ENCODE assay signal across 1 cellular context in the genomic region with DNA sequence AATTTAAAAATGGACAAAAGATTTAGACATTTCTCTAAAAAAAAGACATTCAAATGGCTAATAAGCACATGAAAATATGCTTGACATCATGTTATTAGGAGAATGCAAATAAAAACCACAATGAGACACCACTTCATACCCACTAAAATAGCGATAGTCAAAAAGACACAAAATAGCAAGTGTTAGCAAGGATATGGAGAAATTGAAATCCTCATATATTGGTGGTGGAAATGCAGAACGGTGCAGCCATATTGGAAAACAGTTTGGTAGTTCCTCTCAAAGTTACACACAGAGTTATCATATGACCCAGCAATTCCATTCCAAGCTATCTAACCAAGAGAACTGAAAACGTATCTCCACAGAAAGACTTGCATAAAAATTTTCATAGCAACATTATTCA.
A peak's percentile ranks its signal among the peaks of the same experiment; 100 is the strongest.
TF ChIP-seq lines count a peak whose summit lies in the region.

No MANE protein-coding gene starts in this region.

TF ChIP-seq in K562, 482 proteins besides CTCF, POLR2A, EP300 and RAD21 (continued from another document and continues in another):
- TF ChIP-seq, protein P1, sequence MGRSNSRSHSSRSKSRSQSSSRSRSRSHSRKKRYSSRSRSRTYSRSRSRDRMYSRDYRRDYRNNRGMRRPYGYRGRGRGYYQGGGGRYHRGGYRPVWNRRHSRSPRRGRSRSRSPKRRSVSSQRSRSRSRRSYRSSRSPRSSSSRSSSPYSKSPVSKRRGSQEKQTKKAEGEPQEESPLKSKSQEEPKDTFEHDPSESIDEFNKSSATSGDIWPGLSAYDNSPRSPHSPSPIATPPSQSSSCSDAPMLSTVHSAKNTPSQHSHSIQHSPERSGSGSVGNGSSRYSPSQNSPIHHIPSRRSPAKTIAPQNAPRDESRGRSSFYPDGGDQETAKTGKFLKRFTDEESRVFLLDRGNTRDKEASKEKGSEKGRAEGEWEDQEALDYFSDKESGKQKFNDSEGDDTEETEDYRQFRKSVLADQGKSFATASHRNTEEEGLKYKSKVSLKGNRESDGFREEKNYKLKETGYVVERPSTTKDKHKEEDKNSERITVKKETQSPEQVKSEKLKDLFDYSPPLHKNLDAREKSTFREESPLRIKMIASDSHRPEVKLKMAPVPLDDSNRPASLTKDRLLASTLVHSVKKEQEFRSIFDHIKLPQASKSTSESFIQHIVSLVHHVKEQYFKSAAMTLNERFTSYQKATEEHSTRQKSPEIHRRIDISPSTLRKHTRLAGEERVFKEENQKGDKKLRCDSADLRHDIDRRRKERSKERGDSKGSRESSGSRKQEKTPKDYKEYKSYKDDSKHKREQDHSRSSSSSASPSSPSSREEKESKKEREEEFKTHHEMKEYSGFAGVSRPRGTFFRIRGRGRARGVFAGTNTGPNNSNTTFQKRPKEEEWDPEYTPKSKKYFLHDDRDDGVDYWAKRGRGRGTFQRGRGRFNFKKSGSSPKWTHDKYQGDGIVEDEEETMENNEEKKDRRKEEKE (IDR thresholded peaks at IDR 0.05; ENCODE audit: borderline replicate concordance in 1 of 2, control insufficient read depth in 1 of 2, low read depth in 2 of 2, low read length in 1 of 2), result no peak
- TF ChIP-seq HNRNPUL1 (IDR thresholded peaks at IDR 0.05; ENCODE audit: low read length), result no peak
- TF ChIP-seq CXXC5 (CRISPR knock-in tag; IDR thresholded peaks at IDR 0.05), result peak; percentile 15; the same call in 1 of the 2 replicates
- peak in 1 of 2 experiments; percentile 51; a peak in 1 of 3 replicates for TF ChIP-seq CBX3 (IDR thresholded peaks at IDR 0.05; ENCODE audit: borderline replicate concordance in 1 of 2, low read length in 2 of 2)
- no peak for TF ChIP-seq RBM15 (IDR thresholded peaks at IDR 0.05; ENCODE audit: insufficient read depth, low read length)
- no peak for TF ChIP-seq ZNF707 (CRISPR knock-in tag; conservative IDR thresholded peaks at IDR 0.05)
- no peak for TF ChIP-seq TAF9B (IDR thresholded peaks at IDR 0.05; ENCODE audit: partially characterized antibody)
- no peak for TF ChIP-seq SMARCB1 (IDR thresholded peaks at IDR 0.05; ENCODE audit: insufficient read length, low read depth)
- TF ChIP-seq ZBTB17 (CRISPR knock-in tag; IDR thresholded peaks at IDR 0.05), result peak; percentile 44; the same call in 1 of the 2 replicates
- no peak for TF ChIP-seq CCNT2 (IDR thresholded peaks at IDR 0.05; ENCODE audit: borderline replicate concordance, extremely low read depth, insufficient read length, low read depth, low read length)
- 0 out of 2 replicates have a peak, but pooled peaks have one; percentile 25 for TF ChIP-seq ADNP (tag; IDR thresholded peaks at IDR 0.05)
- 0 out of 2 replicates have a peak, but pooled peaks have one; percentile 8 for TF ChIP-seq ETV1 (tag; conservative IDR thresholded peaks at IDR 0.05; ENCODE audit: low read depth)
- no peak for TF ChIP-seq SNRNP70 (optimal IDR thresholded peaks at IDR 0.05; ENCODE audit: low read depth, low read length)
- TF ChIP-seq ZNF76 (CRISPR knock-in tag; IDR thresholded peaks at IDR 0.05; ENCODE audit: borderline replicate concordance), result peak; percentile 41; the same call in 1 of the 2 replicates
- TF ChIP-seq, protein P2, sequence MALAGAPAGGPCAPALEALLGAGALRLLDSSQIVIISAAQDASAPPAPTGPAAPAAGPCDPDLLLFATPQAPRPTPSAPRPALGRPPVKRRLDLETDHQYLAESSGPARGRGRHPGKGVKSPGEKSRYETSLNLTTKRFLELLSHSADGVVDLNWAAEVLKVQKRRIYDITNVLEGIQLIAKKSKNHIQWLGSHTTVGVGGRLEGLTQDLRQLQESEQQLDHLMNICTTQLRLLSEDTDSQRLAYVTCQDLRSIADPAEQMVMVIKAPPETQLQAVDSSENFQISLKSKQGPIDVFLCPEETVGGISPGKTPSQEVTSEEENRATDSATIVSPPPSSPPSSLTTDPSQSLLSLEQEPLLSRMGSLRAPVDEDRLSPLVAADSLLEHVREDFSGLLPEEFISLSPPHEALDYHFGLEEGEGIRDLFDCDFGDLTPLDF (CRISPR knock-in tag; IDR thresholded peaks at IDR 0.05), result no peak
- TF ChIP-seq JUND (IDR thresholded peaks at IDR 0.05; ENCODE audit: borderline replicate concordance, low read depth, low read length), result no peak
- TF ChIP-seq JUND (tag; IDR thresholded peaks at IDR 0.05; ENCODE audit: borderline replicate concordance, low read depth, low read length), result peak; percentile 24; the same call in 1 of the 3 replicates
- TF ChIP-seq, protein P3, sequence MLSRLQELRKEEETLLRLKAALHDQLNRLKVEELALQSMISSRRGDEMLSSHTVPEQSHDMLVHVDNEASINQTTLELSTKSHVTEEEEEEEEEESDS (CRISPR knock-in tag; IDR thresholded peaks at IDR 0.05), result no peak
- peak; percentile 20 for TF ChIP-seq NFE2 (IDR thresholded peaks at IDR 0.05; ENCODE audit: low read depth)
- no peak for TF ChIP-seq TBL1XR1 (IDR thresholded peaks at IDR 0.05; ENCODE audit: low read length in 2 of 2)
- TF ChIP-seq RBM39 (optimal IDR thresholded peaks at IDR 0.05; ENCODE audit: low read depth, low read length), result no peak
- TF ChIP-seq BRF1 (IDR thresholded peaks at IDR 0.05; ENCODE audit: borderline replicate concordance, extremely low read depth, insufficient read length), result no peak
- TF ChIP-seq, protein P4, sequence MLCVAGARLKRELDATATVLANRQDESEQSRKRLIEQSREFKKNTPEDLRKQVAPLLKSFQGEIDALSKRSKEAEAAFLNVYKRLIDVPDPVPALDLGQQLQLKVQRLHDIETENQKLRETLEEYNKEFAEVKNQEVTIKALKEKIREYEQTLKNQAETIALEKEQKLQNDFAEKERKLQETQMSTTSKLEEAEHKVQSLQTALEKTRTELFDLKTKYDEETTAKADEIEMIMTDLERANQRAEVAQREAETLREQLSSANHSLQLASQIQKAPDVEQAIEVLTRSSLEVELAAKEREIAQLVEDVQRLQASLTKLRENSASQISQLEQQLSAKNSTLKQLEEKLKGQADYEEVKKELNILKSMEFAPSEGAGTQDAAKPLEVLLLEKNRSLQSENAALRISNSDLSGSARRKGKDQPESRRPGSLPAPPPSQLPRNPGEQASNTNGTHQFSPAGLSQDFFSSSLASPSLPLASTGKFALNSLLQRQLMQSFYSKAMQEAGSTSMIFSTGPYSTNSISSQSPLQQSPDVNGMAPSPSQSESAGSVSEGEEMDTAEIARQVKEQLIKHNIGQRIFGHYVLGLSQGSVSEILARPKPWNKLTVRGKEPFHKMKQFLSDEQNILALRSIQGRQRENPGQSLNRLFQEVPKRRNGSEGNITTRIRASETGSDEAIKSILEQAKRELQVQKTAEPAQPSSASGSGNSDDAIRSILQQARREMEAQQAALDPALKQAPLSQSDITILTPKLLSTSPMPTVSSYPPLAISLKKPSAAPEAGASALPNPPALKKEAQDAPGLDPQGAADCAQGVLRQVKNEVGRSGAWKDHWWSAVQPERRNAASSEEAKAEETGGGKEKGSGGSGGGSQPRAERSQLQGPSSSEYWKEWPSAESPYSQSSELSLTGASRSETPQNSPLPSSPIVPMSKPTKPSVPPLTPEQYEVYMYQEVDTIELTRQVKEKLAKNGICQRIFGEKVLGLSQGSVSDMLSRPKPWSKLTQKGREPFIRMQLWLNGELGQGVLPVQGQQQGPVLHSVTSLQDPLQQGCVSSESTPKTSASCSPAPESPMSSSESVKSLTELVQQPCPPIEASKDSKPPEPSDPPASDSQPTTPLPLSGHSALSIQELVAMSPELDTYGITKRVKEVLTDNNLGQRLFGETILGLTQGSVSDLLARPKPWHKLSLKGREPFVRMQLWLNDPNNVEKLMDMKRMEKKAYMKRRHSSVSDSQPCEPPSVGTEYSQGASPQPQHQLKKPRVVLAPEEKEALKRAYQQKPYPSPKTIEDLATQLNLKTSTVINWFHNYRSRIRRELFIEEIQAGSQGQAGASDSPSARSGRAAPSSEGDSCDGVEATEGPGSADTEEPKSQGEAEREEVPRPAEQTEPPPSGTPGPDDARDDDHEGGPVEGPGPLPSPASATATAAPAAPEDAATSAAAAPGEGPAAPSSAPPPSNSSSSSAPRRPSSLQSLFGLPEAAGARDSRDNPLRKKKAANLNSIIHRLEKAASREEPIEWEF (CRISPR knock-in tag; IDR thresholded peaks at IDR 0.05), result peak; percentile 63; the same call in 1 of the 2 replicates
- TF ChIP-seq NR2F6 (CRISPR knock-in tag; IDR thresholded peaks at IDR 0.05), result no peak
- no peak; the same call in 1 of the 2 replicates for TF ChIP-seq ESRRA (IDR thresholded peaks at IDR 0.05; ENCODE audit: borderline replicate concordance, low read depth)
- TF ChIP-seq SRF (CRISPR knock-in tag; IDR thresholded peaks at IDR 0.05), result no peak
- TF ChIP-seq ZNF347 (CRISPR knock-in tag; IDR thresholded peaks at IDR 0.05; ENCODE audit: low read depth), result no peak
- TF ChIP-seq, protein P5, sequence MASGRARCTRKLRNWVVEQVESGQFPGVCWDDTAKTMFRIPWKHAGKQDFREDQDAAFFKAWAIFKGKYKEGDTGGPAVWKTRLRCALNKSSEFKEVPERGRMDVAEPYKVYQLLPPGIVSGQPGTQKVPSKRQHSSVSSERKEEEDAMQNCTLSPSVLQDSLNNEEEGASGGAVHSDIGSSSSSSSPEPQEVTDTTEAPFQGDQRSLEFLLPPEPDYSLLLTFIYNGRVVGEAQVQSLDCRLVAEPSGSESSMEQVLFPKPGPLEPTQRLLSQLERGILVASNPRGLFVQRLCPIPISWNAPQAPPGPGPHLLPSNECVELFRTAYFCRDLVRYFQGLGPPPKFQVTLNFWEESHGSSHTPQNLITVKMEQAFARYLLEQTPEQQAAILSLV (tag; IDR thresholded peaks at IDR 0.05), result peak; percentile 12; the same call in 1 of the 2 replicates
- TF ChIP-seq BRD4 (IDR thresholded peaks at IDR 0.05), result no peak
- no peak for TF ChIP-seq RCOR1 (IDR thresholded peaks at IDR 0.05; ENCODE audit: borderline replicate concordance in 1 of 2, low read depth in 2 of 2, low read length in 2 of 2)
- TF ChIP-seq, protein P6, sequence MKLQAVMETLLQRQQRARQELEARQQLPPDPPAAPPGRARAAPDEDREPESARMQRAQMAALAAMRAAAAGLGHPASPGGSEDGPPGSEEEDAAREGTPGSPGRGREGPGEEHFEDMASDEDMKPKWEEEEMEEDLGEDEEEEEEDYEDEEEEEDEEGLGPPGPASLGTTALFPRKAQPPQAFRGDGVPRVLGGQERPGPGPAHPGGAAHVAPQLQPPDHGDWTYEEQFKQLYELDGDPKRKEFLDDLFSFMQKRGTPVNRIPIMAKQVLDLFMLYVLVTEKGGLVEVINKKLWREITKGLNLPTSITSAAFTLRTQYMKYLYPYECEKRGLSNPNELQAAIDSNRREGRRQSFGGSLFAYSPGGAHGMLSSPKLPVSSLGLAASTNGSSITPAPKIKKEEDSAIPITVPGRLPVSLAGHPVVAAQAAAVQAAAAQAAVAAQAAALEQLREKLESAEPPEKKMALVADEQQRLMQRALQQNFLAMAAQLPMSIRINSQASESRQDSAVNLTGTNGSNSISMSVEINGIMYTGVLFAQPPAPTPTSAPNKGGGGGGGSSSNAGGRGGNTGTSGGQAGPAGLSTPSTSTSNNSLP (IDR thresholded peaks at IDR 0.05; ENCODE audit: borderline replicate concordance, low read depth, low read length), result no peak
- TF ChIP-seq SREBF1 (IDR thresholded peaks at IDR 0.05; ENCODE audit: borderline replicate concordance, low read depth, low read length), result no peak
- TF ChIP-seq ZNF143 (CRISPR knock-in tag; IDR thresholded peaks at IDR 0.05), result no peak
- no peak for TF ChIP-seq DIDO1 (tag; IDR thresholded peaks at IDR 0.05; ENCODE audit: low read depth)
- TF ChIP-seq, protein P7, sequence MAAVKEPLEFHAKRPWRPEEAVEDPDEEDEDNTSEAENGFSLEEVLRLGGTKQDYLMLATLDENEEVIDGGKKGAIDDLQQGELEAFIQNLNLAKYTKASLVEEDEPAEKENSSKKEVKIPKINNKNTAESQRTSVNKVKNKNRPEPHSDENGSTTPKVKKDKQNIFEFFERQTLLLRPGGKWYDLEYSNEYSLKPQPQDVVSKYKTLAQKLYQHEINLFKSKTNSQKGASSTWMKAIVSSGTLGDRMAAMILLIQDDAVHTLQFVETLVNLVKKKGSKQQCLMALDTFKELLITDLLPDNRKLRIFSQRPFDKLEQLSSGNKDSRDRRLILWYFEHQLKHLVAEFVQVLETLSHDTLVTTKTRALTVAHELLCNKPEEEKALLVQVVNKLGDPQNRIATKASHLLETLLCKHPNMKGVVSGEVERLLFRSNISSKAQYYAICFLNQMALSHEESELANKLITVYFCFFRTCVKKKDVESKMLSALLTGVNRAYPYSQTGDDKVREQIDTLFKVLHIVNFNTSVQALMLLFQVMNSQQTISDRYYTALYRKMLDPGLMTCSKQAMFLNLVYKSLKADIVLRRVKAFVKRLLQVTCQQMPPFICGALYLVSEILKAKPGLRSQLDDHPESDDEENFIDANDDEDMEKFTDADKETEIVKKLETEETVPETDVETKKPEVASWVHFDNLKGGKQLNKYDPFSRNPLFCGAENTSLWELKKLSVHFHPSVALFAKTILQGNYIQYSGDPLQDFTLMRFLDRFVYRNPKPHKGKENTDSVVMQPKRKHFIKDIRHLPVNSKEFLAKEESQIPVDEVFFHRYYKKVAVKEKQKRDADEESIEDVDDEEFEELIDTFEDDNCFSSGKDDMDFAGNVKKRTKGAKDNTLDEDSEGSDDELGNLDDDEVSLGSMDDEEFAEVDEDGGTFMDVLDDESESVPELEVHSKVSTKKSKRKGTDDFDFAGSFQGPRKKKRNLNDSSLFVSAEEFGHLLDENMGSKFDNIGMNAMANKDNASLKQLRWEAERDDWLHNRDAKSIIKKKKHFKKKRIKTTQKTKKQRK (IDR thresholded peaks at IDR 0.05; ENCODE audit: borderline replicate concordance, low read depth, low read length), result no peak
- no peak for TF ChIP-seq CHD1 (IDR thresholded peaks at IDR 0.05; ENCODE audit: low read length)
- no peak for TF ChIP-seq ILF3 (IDR thresholded peaks at IDR 0.05; ENCODE audit: borderline replicate concordance)
- TF ChIP-seq NR4A1 (CRISPR knock-in tag; IDR thresholded peaks at IDR 0.05), result no peak
- TF ChIP-seq NR4A1 (tag; IDR thresholded peaks at IDR 0.05), result peak; percentile 88
- TF ChIP-seq MAFK (IDR thresholded peaks at IDR 0.05; ENCODE audit: low read length), result no peak
- no peak for TF ChIP-seq ZC3H4 (CRISPR knock-in tag; IDR thresholded peaks at IDR 0.05; ENCODE audit: borderline replicate concordance)
